In the genomic region with DNA sequence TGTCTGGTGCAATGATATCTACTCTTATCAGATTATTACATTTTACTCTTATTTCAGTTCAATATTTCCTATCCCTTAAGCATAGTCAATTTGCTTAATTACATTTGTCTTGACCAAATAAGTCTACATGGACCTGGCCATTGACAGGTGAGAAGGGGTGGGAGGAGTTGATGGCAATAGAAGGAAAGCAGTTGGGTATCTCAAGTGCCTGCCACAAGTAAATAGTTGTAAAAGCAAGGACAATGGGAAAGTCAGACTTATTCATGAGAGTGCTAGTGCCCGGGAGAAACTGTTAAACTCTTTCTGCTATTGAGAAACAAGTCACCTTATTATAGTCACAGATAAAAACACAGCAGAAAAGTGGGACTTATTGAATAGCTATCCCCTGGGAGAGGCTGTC, we compare ENCODE assay signal across 23 cellular contexts.
"Had no signal": no experiment of that assay in that cellular context is flagged by ENCODE, and none has a peak within 500 bp of the region (broad histone marks: within the 10 kb centered on the region; RNA-seq: fewer than 3 reads in every experiment).

No MANE protein-coding gene starts in this region.

- H3K4me1 ChIP-seq: body of pancreas, esophagus squamous epithelium, right atrium auricular region, stomach, tibial artery had no signal

- H3K4me3 ChIP-seq: body of pancreas, esophagus squamous epithelium, lung, mucosa of descending colon, right atrium auricular region, smooth muscle cell, stomach, tibial artery had no signal

- H3K27ac ChIP-seq: body of pancreas, epithelial cell of prostate, esophagus squamous epithelium, stomach, tibial artery had no signal

- H3K36me3 ChIP-seq: esophagus squamous epithelium, right atrium auricular region, stomach, tibial artery had no signal

- ATAC-seq: body of pancreas; left lobe of liver; mucosa of descending colon; natural killer cell treated with Interleukin-12 subunit alpha and Interleukin-12 subunit beta and Interleukin-15 and Interleukin-18, amount 100 ng/mL, for 72 hours; stimulated activated naive B cell treated with anti-CD40 and anti-IgM and Interleukin-4, amounts not matched to agents 10 μg/mL and 1 μg/mL and 100 μg/mL, for 72 hours had no signal

- H3K27me3 ChIP-seq: body of pancreas, esophagus squamous epithelium, right atrium auricular region, stomach, tibial artery had no signal

- DNase-seq: activated CD4-positive, alpha-beta T cell treated with anti-CD3 and anti-CD28 coated beads for 48 hours; activated CD4-positive, alpha-beta T cell treated with anti-CD3 and anti-CD28 coated beads, Interleukin-2, amount 50 U/mL, for 48 hours; activated CD8-positive, alpha-beta memory T cell treated with anti-CD3 and anti-CD28 coated beads for 24 hours; activated effector memory CD4-positive, alpha-beta T cell treated with Interleukin-2 at 50 U/mL for 16 hours; activated naive CD4-positive, alpha-beta T cell treated with Interleukin-2 at 50 U/mL for 16 hours; anterior cingulate cortex; body of pancreas; dermis blood vessel endothelial cell; effector CD4-positive, alpha-beta T cell; esophagus squamous epithelium; foreskin melanocyte; kidney glomerular epithelial cell; mucosa of descending colon; stimulated activated CD4-positive, alpha-beta T cell treated with anti-CD3 and anti-CD28 coated beads, Interleukin-1b, Interleukin-23, amount 100 ng/mL, for 48 hours; stimulated activated naive B cell treated with anti-CD40 and anti-IgM and Interleukin-4, amounts not matched to agents 10 μg/mL and 1 μg/mL and 100 μg/mL, for 72 hours; stomach; tibial artery had no signal

- H3K9me3 ChIP-seq: body of pancreas, esophagus squamous epithelium, mucosa of descending colon, right atrium auricular region, stomach, tibial artery had no signal
